28 cellular contexts compared by ENCODE assay signal in genomic region chr10:44675086-44675874, GRCh38.
"Had no signal": no experiment of that assay in that cellular context is flagged by ENCODE, and none has a peak within 500 bp of the region (broad histone marks: within the 10 kb centered on the region; RNA-seq: fewer than 3 reads in every experiment).

No MANE protein-coding gene starts in this region.

- H3K4me1 ChIP-seq: Peyer's patch, SJCRH30 had no signal

- H3K4me3 ChIP-seq: ascending aorta, cardiac muscle cell, MG63, Peyer's patch, SJCRH30 had no signal

- H3K27me3 Mint-ChIP-seq: activated naive CD8-positive, alpha-beta T cell treated with anti-CD3 and anti-CD28 coated beads, Interleukin-2, amount 50 U/mL, for 24 hours; activated T-cell treated with anti-CD3 and anti-CD28 coated beads, Interleukin-2, amount 50 U/mL, for 24 hours had no signal

- H3K4me1 Mint-ChIP-seq: activated naive CD8-positive, alpha-beta T cell treated with anti-CD3 and anti-CD28 coated beads, Interleukin-2, amount 50 U/mL, for 24 hours; brain; WTC11 had no signal

- H3K4me3 Mint-ChIP-seq: activated CD8-positive, alpha-beta T cell treated with anti-CD3 and anti-CD28 coated beads, Interleukin-2, amount 10 ng/mL, durations not matched to agents 7 days and 5 days; activated naive CD8-positive, alpha-beta T cell treated with anti-CD3 and anti-CD28 coated beads, Interleukin-2, amount 50 U/mL, for 24 hours; activated T-cell treated with anti-CD3 and anti-CD28 coated beads, Interleukin-2, amount 50 U/mL, for 24 hours; activated T-helper 1 cell treated with anti-CD3 and anti-CD28 coated beads, Interleukin-12 subunit alpha, Interleukin-12 subunit beta, Interleukin-2, Interleukin-4 antibody, amounts not matched to agents 30 ng/mL and 10 ng/mL and 1 ng/mL, durations not matched to agents 14 hours and 24 hours and 36 hours; brain; WTC11 had no signal

- ATAC-seq: activated CD8-positive, alpha-beta T cell treated with anti-CD3 and anti-CD28 coated beads, Interleukin-2, amount 10 ng/mL, durations not matched to agents 7 days and 5 days; activated naive CD4-positive, alpha-beta T cell treated with anti-CD3 and anti-CD28 coated beads, Interleukin-2, amount 50 U/mL, for 72 hours; activated naive CD8-positive, alpha-beta T cell treated with anti-CD3 and anti-CD28 coated beads, Interleukin-2, amount 50 U/mL, for 24 hours; WTC11 had no signal

- H3K9me3 Mint-ChIP-seq: activated naive CD4-positive, alpha-beta T cell treated with anti-CD3 and anti-CD28 coated beads, Interleukin-2, amount 50 U/mL, for 72 hours; activated naive CD8-positive, alpha-beta T cell treated with anti-CD3 and anti-CD28 coated beads, Interleukin-2, amount 50 U/mL, for 24 hours; activated T-cell treated with anti-CD3 and anti-CD28 coated beads, Interleukin-2, amount 50 U/mL, for 24 hours; activated T-helper 1 cell treated with anti-CD3 and anti-CD28 coated beads, Interleukin-12 subunit alpha, Interleukin-12 subunit beta, Interleukin-2, Interleukin-4 antibody, amounts not matched to agents 30 ng/mL and 10 ng/mL and 1 ng/mL, durations not matched to agents 14 hours and 24 hours and 36 hours; WTC11 had no signal

- H3K27me3 ChIP-seq: ascending aorta, cardiac muscle cell, MG63, Peyer's patch, SJCRH30 had no signal

- H3K27ac Mint-ChIP-seq: activated CD8-positive, alpha-beta T cell treated with anti-CD3 and anti-CD28 coated beads, Interleukin-2, amount 10 ng/mL, durations not matched to agents 7 days and 5 days; activated naive CD4-positive, alpha-beta T cell treated with anti-CD3 and anti-CD28 coated beads, Interleukin-2, amount 50 U/mL, for 72 hours; activated naive CD8-positive, alpha-beta T cell treated with anti-CD3 and anti-CD28 coated beads, Interleukin-2, amount 50 U/mL, for 24 hours; activated T-cell treated with anti-CD3 and anti-CD28 coated beads, Interleukin-2, amount 50 U/mL, for 24 hours; activated T-helper 1 cell treated with anti-CD3 and anti-CD28 coated beads, Interleukin-12 subunit alpha, Interleukin-12 subunit beta, Interleukin-2, Interleukin-4 antibody, amounts not matched to agents 30 ng/mL and 10 ng/mL and 1 ng/mL, durations not matched to agents 14 hours and 24 hours and 36 hours; WTC11 had no signal

- H3K36me3 ChIP-seq: ascending aorta, cardiac muscle cell, MG63, Peyer's patch, SJCRH30 had no signal

- DNase-seq: activated CD4-positive, alpha-beta T cell treated with anti-CD3 and anti-CD28 coated beads for 48 hours; activated CD4-positive, alpha-beta T cell treated with anti-CD3 and anti-CD28 coated beads, Interleukin-2, amount 50 U/mL, for 4 hours; activated CD4-positive, CD25-positive, alpha-beta regulatory T cell treated with anti-CD3 and anti-CD28 coated beads, Interleukin-2, amount 50 U/mL, for 72 hours; activated CD8-positive, alpha-beta memory T cell treated with anti-CD3 and anti-CD28 coated beads, Interleukin-2, amount 50 U/mL, for 48 hours; activated CD8-positive, alpha-beta T cell treated with anti-CD3 and anti-CD28 coated beads, Interleukin-2, amount 10 ng/mL, durations not matched to agents 7 days and 5 days; activated effector memory CD4-positive, alpha-beta T cell treated with Interleukin-2 at 50 U/mL for 16 hours; activated naive CD4-positive, alpha-beta T cell treated with Interleukin-2 at 50 U/mL for 16 hours; activated naive CD8-positive, alpha-beta T cell treated with anti-CD3 and anti-CD28 coated beads, Interleukin-2, amount 50 U/mL, for 24 hours; activated T-cell treated with anti-CD3 and anti-CD28 coated beads, Interleukin-2, amount 50 U/mL, for 24 hours; amniotic stem cell; MG63; NCI-H1105; NCI-H1436; NCI-H1694 treated with DMSO at 0.1 percent for 48 hours; NCI-H2029 treated with DMSO at 0.1 percent for 48 hours; NCI-H446; NCI-H524; Peyer's patch; Right ventricle myocardium superior; SJCRH30; SK-N-SH; T-helper 1 cell had no signal

- H3K36me3 Mint-ChIP-seq: activated naive CD4-positive, alpha-beta T cell treated with anti-CD3 and anti-CD28 coated beads, Interleukin-2, amount 50 U/mL, for 72 hours; brain; WTC11 had no signal

- H3K9me3 ChIP-seq: ascending aorta, Peyer's patch, SJCRH30, SK-N-SH had no signal
